Comparison of ENCODE assay signal across 8 cellular contexts in genomic region chr1:149792502-149792901, GRCh38. TPM values are rescaled to one million over a fixed set of nuclear protein-coding genes. Genes with fewer than 3 reads are reported as not detected.
A peak's percentile ranks its signal among the peaks of the same experiment; 100 is the strongest.
DNase-seq lines count a peak whose midpoint lies in the region; ATAC-seq and TF ChIP-seq lines count a peak whose summit lies in the region.
"Not testable (repeated sequence)": the region's sequence is repeated elsewhere in the genome, so short reads cannot be mapped to it uniquely, and the experiment has no call there.

No MANE protein-coding gene starts in this region.

- H3K9me3 ChIP-seq in OCI-LY3 (ENCODE audit: insufficient read depth, low read length); endodermal cell (ENCODE audit: control insufficient read depth, low read length): not testable (repeated sequence)

- H3K36me3 Mint-ChIP-seq in CD14-positive monocyte; activated T-cell treated with anti-CD3 and anti-CD28 coated beads, Interleukin-2, amount 50 U/mL, for 24 hours (ENCODE audit: low read depth); endodermal cell (ENCODE audit: low read depth): not testable (repeated sequence)

- H3K27me3 Mint-ChIP-seq in CD14-positive monocyte (ENCODE audit: low read depth in 3 of 3); activated T-cell treated with anti-CD3 and anti-CD28 coated beads, Interleukin-2, amount 50 U/mL, for 24 hours; endodermal cell (ENCODE audit: insufficient read depth): not testable (repeated sequence)

- 0% methylated on average over 22 of the region's 36 CpGs; no CpG with 5 or more reads in 1 of the 2 experiments for WGBS in endodermal cell (ENCODE audit: insufficient coverage in 1 of 2, insufficient read length in 1 of 2), 2 experiments

- H3K4me1 ChIP-seq in OCI-LY3 (ENCODE audit: low read length); endodermal cell (ENCODE audit: control insufficient read depth, insufficient read depth, low read length): not testable (repeated sequence)

- peak; percentile 82 for ATAC-seq in GM19455 (IDR thresholded peaks at IDR 0.05; ENCODE audit: unreplicated experiment)
- peak; percentile 63 for ATAC-seq in HG03442 (IDR thresholded peaks at IDR 0.05; ENCODE audit: unreplicated experiment)

- H3K27ac ChIP-seq in OCI-LY3 (ENCODE audit: low read length): peak overlapping the region; percentile 46
- H3K27ac ChIP-seq in endodermal cell (ENCODE audit: low read depth, low read length): not testable (repeated sequence)

- H3K36me3 ChIP-seq in OCI-LY3 (replicated peaks; ENCODE audit: low read depth, low read length); endodermal cell (ENCODE audit: control insufficient read depth, insufficient read depth, low read length): not testable (repeated sequence)

- peak overlapping the region; percentile 60; the same call in 1 of the 2 replicates for H2AFZ ChIP-seq in OCI-LY3 (ENCODE audit: low read depth, low read length)

- DNase-seq in CD14-positive monocyte (ENCODE audit: low spot score): not testable (repeated sequence)
- peak; percentile 78 for DNase-seq in activated T-cell treated with anti-CD3 and anti-CD28 coated beads, Interleukin-2, amount 50 U/mL, for 24 hours
- DNase-seq in endodermal cell: peak; percentile 82
- peak; percentile 30 to 45 for DNase-seq in lung microvascular endothelial cell (ENCODE audit: low read depth in 2 of 2)
- DNase-seq in stimulated activated CD4-positive, alpha-beta T cell treated with anti-CD3 and anti-CD28 coated beads, Interleukin-2, amount 100 ng/mL, for 48 hours: peak; percentile 38 to 49

- not testable (repeated sequence) for H3K4me1 Mint-ChIP-seq in CD14-positive monocyte; activated T-cell treated with anti-CD3 and anti-CD28 coated beads, Interleukin-2, amount 50 U/mL, for 24 hours (ENCODE audit: low read depth); endodermal cell

- not testable (repeated sequence) for H3K27me3 ChIP-seq in OCI-LY3 (ENCODE audit: low read depth, low read length); endodermal cell (ENCODE audit: control insufficient read depth, insufficient read depth, low read length, poor library complexity, severe bottlenecking)

- peak overlapping the region; percentile 87 to 97 (median 95) for H3K27ac Mint-ChIP-seq in CD14-positive monocyte
- peak overlapping the region; percentile 99 for H3K27ac Mint-ChIP-seq in activated T-cell treated with anti-CD3 and anti-CD28 coated beads, Interleukin-2, amount 50 U/mL, for 24 hours
- peak overlapping the region; percentile 96 for H3K27ac Mint-ChIP-seq in endodermal cell

- H4K20me1 ChIP-seq in OCI-LY3 (ENCODE audit: insufficient read depth, low read length): not testable (repeated sequence)

- intact Hi-C loops in CD14-positive monocyte (cut with micrococcal nuclease): not testable (repeated sequence)

- peak overlapping the region; percentile 66; the same call in 1 of the 2 replicates for H3K9ac ChIP-seq in OCI-LY3 (ENCODE audit: low read length)
- not testable (repeated sequence) for H3K9ac ChIP-seq in endodermal cell (ENCODE audit: extremely low read depth, low read length, poor library complexity, severe bottlenecking)

- H3K4me3 Mint-ChIP-seq in CD14-positive monocyte (peak overlapping the region; percentile 97 to 99), endodermal cell (peak overlapping the region; percentile 82)
- H3K4me3 Mint-ChIP-seq in activated T-cell treated with anti-CD3 and anti-CD28 coated beads, Interleukin-2, amount 50 U/mL, for 24 hours: peak overlapping the region; percentile 97

- TF ChIP-seq CTCF in CD14-positive monocyte (IDR thresholded peaks at IDR 0.05) (peak; percentile 72), OCI-LY3 (IDR thresholded peaks at IDR 0.05; ENCODE audit: low read depth, low read length) (0 out of 2 replicates have a peak, but pooled peaks have one; percentile 10), endodermal cell (conservative IDR thresholded peaks at IDR 0.05) (peak; percentile 62)

- not testable (repeated sequence) for H3K79me2 ChIP-seq in OCI-LY3 (ENCODE audit: low read length)

- H3K4me2 ChIP-seq in OCI-LY3 (ENCODE audit: low read length): peak overlapping the region; percentile 55; the same call in 1 of the 2 replicates

- not testable (repeated sequence) for H3K9me3 Mint-ChIP-seq in CD14-positive monocyte; activated T-cell treated with anti-CD3 and anti-CD28 coated beads, Interleukin-2, amount 50 U/mL, for 24 hours; endodermal cell

- peak overlapping the region; percentile 79 for H3K4me3 ChIP-seq in OCI-LY3 (ENCODE audit: low read length)
- H3K4me3 ChIP-seq in endodermal cell (ENCODE audit: low read length): not testable (repeated sequence)

RNA-seq across cellular contexts. Expression of gene FCGR1A, which starts 10.0 kb away (rescaled TPM):
- polyA plus RNA-seq in CD14-positive monocyte: 10 to 100 TPM; 49.4 to 79.7 TPM
- total RNA-seq in endodermal cell: not detected
- polyA plus RNA-seq in endodermal cell (2013, experiment 1 of 2): not detected
- polyA plus RNA-seq in endodermal cell (2013, experiment 2 of 2): not detected
- total RNA-seq in lung microvascular endothelial cell: not detected in 2 replicates

Comparison
In these comparisons a context has a peak if more than half of its experiments do, and no peak if none do; other contexts are left out.
1. CTCF ChIP-seq: peak in every context shown above with its lines; median percentile 72 in CD14-positive monocyte; 62 in endodermal cell; 10 in OCI-LY3.